Comparison of ENCODE assay signal across 8 cellular contexts in genomic region chr6:158654498-158654897, GRCh38. TPM values are rescaled to one million over a fixed set of nuclear protein-coding genes. Genes with fewer than 3 reads are reported as not detected.
DNase-seq lines count a peak whose midpoint lies in the region; ATAC-seq and TF ChIP-seq lines count a peak whose summit lies in the region.

No MANE protein-coding gene starts in this region.

- H3K4me1 ChIP-seq in CD4-positive, CD25-positive, alpha-beta regulatory T cell (ENCODE audit: control insufficient read depth, insufficient read depth, low read length, poor library complexity, severe bottlenecking): peaks cover 63% of the 10 kb centered on the region
- peaks cover 0 to 43% (median 13%) of the 10 kb centered on the region in 4 donors for H3K4me1 ChIP-seq in stomach

- no peak for TF ChIP-seq POLR2A in stomach (IDR thresholded peaks at IDR 0.05)

- peaks cover 0 to under 1% (median 0%) of the 10 kb centered on the region in 7 donors for H3K9me3 Mint-ChIP-seq in CD4-positive, CD25-positive, alpha-beta regulatory T cell
- no peaks in the 10 kb centered on the region for H3K9me3 Mint-ChIP-seq in brain

- H3K4me3 ChIP-seq in CD4-positive, CD25-positive, alpha-beta regulatory T cell (ENCODE audit: low read depth, low read length): peak overlapping the region; percentile 54
- no peak overlapping the region for H3K4me3 ChIP-seq in stomach

- DNase-seq in CD4-positive, CD25-positive, alpha-beta regulatory T cell: no peak
- DNase-seq in NCI-H2029 treated with DMSO at 0.1 percent for 48 hours (lab: John Stamatoyannopoulos, UW) (peak; percentile 81), left kidney (ENCODE audit: low read depth, low spot score) (peak; percentile 76), stomach (peak; percentile 53)
- DNase-seq in activated CD4-positive, CD25-positive, alpha-beta regulatory T cell treated with anti-CD3 and anti-CD28 coated beads, Interleukin-2, amount 50 U/mL, for 72 hours: no peak

- ATAC-seq in CD4-positive, CD25-positive, alpha-beta regulatory T cell (ENCODE audit: low read depth in 2 of 2): no peak
- ATAC-seq in GM21786 (IDR thresholded peaks at IDR 0.05; ENCODE audit: unreplicated experiment) (no peak), GM18861 (IDR thresholded peaks at IDR 0.05; ENCODE audit: unreplicated experiment) (no peak)

- 50 to 76% (median 72%) methylated on average over 6 of the region's 6 CpGs for WGBS in stomach, 5 donors

- no peak for TF ChIP-seq CTCF in brain (conservative IDR thresholded peaks at IDR 0.05)
- no peak for TF ChIP-seq CTCF in stomach (IDR thresholded peaks at IDR 0.05)

- intact Hi-C loops in stomach (cut with DNase I; ENCODE audit: low total_unique reads): no loop called here

- H3K27me3 Mint-ChIP-seq in CD4-positive, CD25-positive, alpha-beta regulatory T cell: peaks cover 5% of the 10 kb centered on the region
- H3K27me3 Mint-ChIP-seq in brain: peaks cover 9% of the 10 kb centered on the region

- peak overlapping the region; percentile 96 for H3K27ac ChIP-seq in CD4-positive, CD25-positive, alpha-beta regulatory T cell (ENCODE audit: insufficient read depth, low read length, poor library complexity, severe bottlenecking)
- H3K27ac ChIP-seq in stomach: peak overlapping the region; percentile 67 to 86 (median 79)

- no peaks in the 10 kb centered on the region for H3K9me3 ChIP-seq in CD4-positive, CD25-positive, alpha-beta regulatory T cell (ENCODE audit: control insufficient read depth in 2 of 2, low read length in 2 of 2)
- no peaks in the 10 kb centered on the region for H3K9me3 ChIP-seq in stomach

- peaks cover 7 to 66% (median 47%) of the 10 kb centered on the region in 4 donors for H3K4me1 Mint-ChIP-seq in CD4-positive, CD25-positive, alpha-beta regulatory T cell
- peaks cover 28% of the 10 kb centered on the region for H3K4me1 Mint-ChIP-seq in brain

- no peak for TF ChIP-seq EP300 in stomach (IDR thresholded peaks at IDR 0.05)

- no peaks in the 10 kb centered on the region for H3K27me3 ChIP-seq in CD4-positive, CD25-positive, alpha-beta regulatory T cell (ENCODE audit: control insufficient read depth, insufficient read depth, low read length)
- H3K27me3 ChIP-seq in stomach: no peaks in the 10 kb centered on the region

- H3K36me3 ChIP-seq in CD4-positive, CD25-positive, alpha-beta regulatory T cell (ENCODE audit: control insufficient read depth, insufficient read depth, low read length): peaks cover 5% of the 10 kb centered on the region
- H3K36me3 ChIP-seq in stomach: no peaks in the 10 kb centered on the region

- peaks cover 17% of the 10 kb centered on the region for H3K36me3 Mint-ChIP-seq in CD4-positive, CD25-positive, alpha-beta regulatory T cell
- H3K36me3 Mint-ChIP-seq in brain: no peaks in the 10 kb centered on the region

- H3K4me3 Mint-ChIP-seq in CD4-positive, CD25-positive, alpha-beta regulatory T cell: peak overlapping the region; percentile 13 to 88 (median 78)
- H3K4me3 Mint-ChIP-seq in brain: peak overlapping the region in 1 of 5 experiments; percentile 23

- peak overlapping the region; percentile 98 to 100 (median 100) for H3K27ac Mint-ChIP-seq in CD4-positive, CD25-positive, alpha-beta regulatory T cell
- peak overlapping the region; percentile 61 to 80 (median 74) for H3K27ac Mint-ChIP-seq in brain

RNA-seq across cellular contexts. Expression of gene SYTL3, which starts 4.6 kb away (rescaled TPM):
- 54.8 TPM for total RNA-seq in CD4-positive, CD25-positive, alpha-beta regulatory T cell
- polyA plus RNA-seq in CD4-positive, CD25-positive, alpha-beta regulatory T cell: 10 to 100 TPM; 12.2 to 15.5 (median 13.8) TPM
- 8.0 TPM for polyA plus RNA-seq in brain (ENCODE audit: insufficient read depth, low read depth, low replicate concordance)
- 10 to 100 TPM in 1 of 5 donors, 1 to 10 TPM in 4; 3.1 to 14.6 (median 8.1) TPM for total RNA-seq in stomach
- polyA plus RNA-seq in stomach: 1 to 10 TPM; 3.4 to 5.2 (median 3.9) TPM

RNA-seq across cellular contexts. Expression of gene DYNLT1, which starts 10.0 kb away (rescaled TPM):
- total RNA-seq in CD4-positive, CD25-positive, alpha-beta regulatory T cell: 123 TPM
- 100 to 1,000 TPM; 103 to 127 (median 113) TPM for polyA plus RNA-seq in CD4-positive, CD25-positive, alpha-beta regulatory T cell
- polyA plus RNA-seq in brain (ENCODE audit: insufficient read depth, low read depth, low replicate concordance) (676 TPM), stomach (100 to 1,000 TPM; 183 to 208 (median 196) TPM)
- 100 to 1,000 TPM in 3 of 5 donors, 10 to 100 TPM in 1, 1 to 10 TPM in 1; 5.8 to 294 (median 102) TPM for total RNA-seq in stomach

Comparison
In these comparisons a context has a peak if more than half of its experiments do, and no peak if none do; other contexts are left out.
1. DNase-seq: peak in NCI-H2029 treated with DMSO at 0.1 percent for 48 hours (single experiment), left kidney (single experiment) and stomach (single experiment); none in CD4-positive, CD25-positive, alpha-beta regulatory T cell (0 of 3) and activated CD4-positive, CD25-positive, alpha-beta regulatory T cell treated with anti-CD3 and anti-CD28 coated beads, Interleukin-2, amount 50 U/mL, for 72 hours (single experiment).